In the genomic region with DNA sequence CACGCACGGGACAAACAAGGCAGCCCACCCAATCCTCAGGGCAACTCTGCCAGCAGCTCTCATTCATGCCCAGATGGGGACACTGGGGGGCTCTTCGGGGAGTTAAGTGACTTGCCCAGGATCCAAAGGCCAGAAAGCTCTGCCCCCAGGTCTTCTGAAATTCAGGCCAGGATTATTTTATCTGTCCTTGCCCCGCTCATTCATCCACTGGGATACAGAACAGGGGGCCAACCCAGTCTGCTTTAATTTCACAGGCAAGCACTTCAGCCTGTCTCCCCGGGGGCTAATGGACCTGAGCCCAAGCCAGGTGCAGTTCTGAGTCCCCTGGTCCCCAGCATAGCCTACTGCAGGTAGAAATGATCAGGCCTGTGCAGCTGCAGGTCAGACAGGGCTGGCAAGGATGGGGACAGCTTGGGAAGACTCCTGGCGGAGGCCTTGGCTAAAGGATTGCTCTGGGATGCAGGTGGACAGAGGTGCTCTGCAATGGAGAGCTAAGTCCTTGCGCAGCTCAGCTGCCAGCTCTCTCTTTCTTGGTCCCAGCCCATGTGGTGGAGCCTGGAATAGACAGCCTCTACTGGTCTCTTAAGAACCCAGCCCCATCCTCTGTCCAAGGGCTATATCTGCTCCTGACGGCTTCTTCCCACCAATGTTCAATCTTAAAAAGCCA, we compare ENCODE assay signal across 8 cellular contexts. TPM values are rescaled to one million over a fixed set of nuclear protein-coding genes. Genes with fewer than 3 reads are reported as not detected.
DNase-seq lines count a peak whose midpoint lies in the region; ATAC-seq and TF ChIP-seq lines count a peak whose summit lies in the region.

No MANE protein-coding gene starts in this region.

- H3K36me3 Mint-ChIP-seq in activated T-cell treated with anti-CD3 and anti-CD28 coated beads, Interleukin-2, amount 50 U/mL, for 24 hours (ENCODE audit: low read depth), result peaks cover 30% of the 10 kb centered on the region

- H3K27me3 ChIP-seq in WERI-Rb-1 (ENCODE audit: insufficient read depth, low read depth, severe bottlenecking) (peaks cover 6% of the 10 kb centered on the region), iPS-20b (ENCODE audit: insufficient read depth, low read length) (peaks cover 79% of the 10 kb centered on the region), thoracic aorta (replicated peaks; ENCODE audit: insufficient read depth) (no peaks in the 10 kb centered on the region)

- H3K36me3 ChIP-seq in WERI-Rb-1, result peaks cover 21% of the 10 kb centered on the region
- H3K36me3 ChIP-seq in iPS-20b (ENCODE audit: insufficient read depth, low read depth, low read length), result peaks cover 21% of the 10 kb centered on the region; the same call in 1 of the 2 replicates
- H3K36me3 ChIP-seq in thoracic aorta, result no peaks in the 10 kb centered on the region

- H3K4me3 ChIP-seq in WERI-Rb-1 (ENCODE audit: low read depth, low read length) (no peak overlapping the region; the same call in 1 of the 2 replicates), iPS-20b (ENCODE audit: low read length) (peak overlapping the region; percentile 79), thoracic aorta (peak overlapping the region; percentile 96)

- H3K4me1 Mint-ChIP-seq in activated T-cell treated with anti-CD3 and anti-CD28 coated beads, Interleukin-2, amount 50 U/mL, for 24 hours (ENCODE audit: low read depth), result peaks cover 25% of the 10 kb centered on the region

- no peak overlapping the region for H3K27ac Mint-ChIP-seq in activated T-cell treated with anti-CD3 and anti-CD28 coated beads, Interleukin-2, amount 50 U/mL, for 24 hours

- ATAC-seq in thoracic aorta (ENCODE audit: insufficient number of reproducible peaks, low FRiP score, low read depth), result no peak

- H3K9me3 ChIP-seq in WERI-Rb-1 (ENCODE audit: severe bottlenecking) (no peaks in the 10 kb centered on the region), iPS-20b (ENCODE audit: insufficient read depth, low read depth, low read length) (no peaks in the 10 kb centered on the region), thoracic aorta (no peaks in the 10 kb centered on the region)

- H3K27ac ChIP-seq in WERI-Rb-1 (peak overlapping the region; percentile 70), iPS-20b (ENCODE audit: low read length) (no peak overlapping the region), thoracic aorta (peak overlapping the region; percentile 94 to 95)

- peak overlapping the region; percentile 65; the same call in 1 of the 2 replicates for H3K9ac ChIP-seq in iPS-20b (ENCODE audit: low read depth, low read length)

- H3K27me3 Mint-ChIP-seq in activated T-cell treated with anti-CD3 and anti-CD28 coated beads, Interleukin-2, amount 50 U/mL, for 24 hours, result peaks cover 20% of the 10 kb centered on the region

- H3K9me3 Mint-ChIP-seq in activated T-cell treated with anti-CD3 and anti-CD28 coated beads, Interleukin-2, amount 50 U/mL, for 24 hours, result no peaks in the 10 kb centered on the region

- H3K4me3 Mint-ChIP-seq in activated T-cell treated with anti-CD3 and anti-CD28 coated beads, Interleukin-2, amount 50 U/mL, for 24 hours, result peak overlapping the region; percentile 67

- no peak for TF ChIP-seq CTCF in WERI-Rb-1 (IDR thresholded peaks at IDR 0.05; ENCODE audit: low read depth, low read length)
- TF ChIP-seq CTCF in thoracic aorta (IDR thresholded peaks at IDR 0.05), result no peak

- peaks cover 4% of the 10 kb centered on the region; the same call in 1 of the 2 replicates for H3K4me1 ChIP-seq in iPS-20b (ENCODE audit: insufficient read depth, low read length)
- H3K4me1 ChIP-seq in thoracic aorta (ENCODE audit: control insufficient read depth in 1 of 2, low read depth in 2 of 2), result peaks cover 7 to 26% of the 10 kb centered on the region in 2 donors

- DNase-seq in activated T-cell treated with anti-CD3 and anti-CD28 coated beads, Interleukin-2, amount 50 U/mL, for 24 hours, result no peak
- DNase-seq in activated T-cell treated with anti-CD3 and anti-CD28 coated beads for 4 hours (no peak), WERI-Rb-1 (no peak), thoracic aorta (ENCODE audit: low spot score) (no peak), superior temporal gyrus (ENCODE audit: extremely low spot score) (no peak), islet precursor cell (no peak)
- DNase-seq in stimulated activated CD8-positive, alpha-beta memory T cell treated with anti-CD3 and anti-CD28 coated beads, Interleukin-4, amount 100 ng/mL, for 48 hours, result no peak

RNA-seq across cellular contexts. Expression of gene B3GNT9, which starts 0.8 kb away (rescaled TPM):
- total RNA-seq in thoracic aorta, result 10 to 100 TPM; 33.5 to 59.6 TPM

RNA-seq across cellular contexts. Expression of gene TRADD, which starts 8.1 kb away (rescaled TPM):
- total RNA-seq in thoracic aorta, result 10 to 100 TPM; 18.4 to 52.1 TPM

RNA-seq across cellular contexts. Expression of gene FBXL8, which starts 8.2 kb away (rescaled TPM):
- total RNA-seq in thoracic aorta, result 10 to 100 TPM; 25.6 to 40.2 TPM

RNA-seq across cellular contexts. Expression of gene HSF4, which starts 13.0 kb away (rescaled TPM):
- 10 to 100 TPM; 44.1 to 87.5 TPM for total RNA-seq in thoracic aorta

RNA-seq across cellular contexts. Expression of gene NOL3, which starts 18.8 kb away (rescaled TPM):
- 10 to 100 TPM; 43.5 to 80.8 TPM for total RNA-seq in thoracic aorta
